Comparison of ENCODE assay signal across 7 cellular contexts in the genomic region with DNA sequence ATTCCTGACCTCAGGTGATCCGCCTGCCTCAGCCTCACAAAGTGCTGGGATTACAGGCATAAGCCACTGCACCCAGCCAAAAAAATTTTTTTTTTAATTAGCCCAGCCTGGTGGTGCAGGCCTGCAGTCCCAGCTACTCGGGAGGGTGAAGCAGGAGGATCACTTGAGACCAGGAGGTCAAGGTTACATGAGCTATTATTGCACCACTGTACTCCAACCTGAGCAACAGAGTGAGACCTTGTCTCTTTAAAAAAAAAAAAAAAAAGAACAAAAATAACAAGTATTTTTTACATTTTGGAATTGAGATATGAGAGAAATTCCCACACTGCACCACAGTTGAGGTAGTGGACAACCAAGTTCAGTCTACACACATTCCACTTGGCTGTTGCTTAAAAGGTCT. TPM values are rescaled to one million over a fixed set of nuclear protein-coding genes. Genes with fewer than 3 reads are reported as not detected.
"Had no signal": no experiment of that assay in that cellular context is flagged by ENCODE, and none has a peak within 500 bp of the region (broad histone marks: within the 10 kb centered on the region; RNA-seq: fewer than 3 reads in every experiment).

No MANE protein-coding gene starts in this region.

- FAIRE-seq: H1, H54, HTR-8/SVneo had no signal

- DNase-seq: H9, HCEC 1CT had no signal

- H3K4me2 ChIP-seq: GM23338 had no signal

- H3K4me3 ChIP-seq: GM23338 had no signal

- H2AFZ ChIP-seq: GM23338 had no signal

- ATAC-seq: GM23338 had no signal

RNA-seq across cellular contexts. Expression of gene CHADL, which starts 49.3 kb away (rescaled TPM):
- total RNA-seq: HT-29 had no signal
- polyA plus RNA-seq: GM23338 had no signal
